11 cellular contexts compared by ENCODE assay signal in genomic region chr11:102280237-102280833, GRCh38. TPM values are rescaled to one million over a fixed set of nuclear protein-coding genes. Genes with fewer than 3 reads are reported as not detected.
DNase-seq lines count a peak whose midpoint lies in the region; ATAC-seq and TF ChIP-seq lines count a peak whose summit lies in the region.
"Had no signal": no experiment of that assay in that cellular context is flagged by ENCODE, and none has a peak within 500 bp of the region (broad histone marks: within the 10 kb centered on the region; RNA-seq: fewer than 3 reads in every experiment).

No MANE protein-coding gene starts in this region.

- no peak overlapping the region for H2AFZ ChIP-seq in H9 (ENCODE audit: low read length)
- H2AFZ ChIP-seq in OCI-LY3 (ENCODE audit: low read depth, low read length): peak overlapping the region; percentile 28; the same call in 1 of the 2 replicates

- no peaks in the 10 kb centered on the region for H3K79me2 ChIP-seq in H9 (ENCODE audit: insufficient read depth, low read length)
- no peaks in the 10 kb centered on the region for H3K79me2 ChIP-seq in OCI-LY3 (ENCODE audit: low read length)

- H3K36me3 Mint-ChIP-seq in H9 (ENCODE audit: insufficient read depth in 1 of 3, low read depth in 3 of 3): peaks cover 0 to 11% (median 0%) of the 10 kb centered on the region in 3 experiments; a peak in 1 of 7 replicates

- H3K23ac ChIP-seq in H9 (ENCODE audit: insufficient read length, low read depth, low read length): no peak overlapping the region

- DNase-seq in H9: no peak
- no peak for DNase-seq in sciatic nerve (ENCODE audit: low spot score)
- DNase-seq in ureter (ENCODE audit: low spot score): no peak
- DNase-seq in putamen (ENCODE audit: low spot score): no peak
- no peak for DNase-seq in coronary artery (ENCODE audit: low spot score)
- DNase-seq: endodermal cell, NCI-H1436, substantia nigra had no signal

- no peak overlapping the region for H2AK5ac ChIP-seq in H9 (ENCODE audit: insufficient read length, low read length)

- H3K4me1 Mint-ChIP-seq in H9: peaks cover 24 to 31% of the 10 kb centered on the region in 2 experiments

- H3K27ac Mint-ChIP-seq in H9: peak overlapping the region in 2 of 3 experiments; percentile 81 to 91; a peak in 5 of 7 replicates
- H3K27ac Mint-ChIP-seq: endodermal cell had no signal

- H4K91ac ChIP-seq in H9 (ENCODE audit: insufficient read length, low read depth, low read length): no peak overlapping the region

- H3T11ph ChIP-seq in H9 (ENCODE audit: low read length): no peak overlapping the region

- peak overlapping the region; percentile 59 for H3K4me3 ChIP-seq in OCI-LY3 (ENCODE audit: low read length)
- H3K4me3 ChIP-seq in iPS-20b (ENCODE audit: low read length): peak overlapping the region; percentile 46
- H3K4me3 ChIP-seq in coronary artery: no peak overlapping the region

- H3K27me3 Mint-ChIP-seq in H9 (ENCODE audit: low read depth): no peaks in the 10 kb centered on the region

- H3K36me3 ChIP-seq in OCI-LY3 (replicated peaks; ENCODE audit: low read depth, low read length) (no peaks in the 10 kb centered on the region), iPS-20b (ENCODE audit: insufficient read depth, low read depth, low read length) (no peaks in the 10 kb centered on the region)

- H4K8ac ChIP-seq in H9 (replicated peaks; ENCODE audit: insufficient read length, low read depth, low read length): no peak overlapping the region

- no peak overlapping the region for H3K18ac ChIP-seq in H9 (ENCODE audit: insufficient read length, low read depth, low read length)

- TF ChIP-seq CTCF in H9 (conservative IDR thresholded peaks at IDR 0.05) (no peak), OCI-LY3 (IDR thresholded peaks at IDR 0.05; ENCODE audit: low read depth, low read length) (no peak), coronary artery (IDR thresholded peaks at IDR 0.05) (no peak)

- no peak overlapping the region for H2BK15ac ChIP-seq in H9 (ENCODE audit: low read depth, low read length)

- H2BK120ac ChIP-seq in H9 (ENCODE audit: low read depth, low read length, poor library complexity, severe bottlenecking): no peak overlapping the region

- no peak overlapping the region for H4K5ac ChIP-seq in H9 (ENCODE audit: insufficient read length, low read depth, low read length)

- ATAC-seq in sciatic nerve: peak; percentile 25
- no peak for ATAC-seq in GM21786 (IDR thresholded peaks at IDR 0.05; ENCODE audit: unreplicated experiment)

- no peak overlapping the region for H2BK5ac ChIP-seq in H9 (ENCODE audit: insufficient read length, low read length)

- H3K9me3 Mint-ChIP-seq in H9: no peaks in the 10 kb centered on the region
- H3K9me3 Mint-ChIP-seq: endodermal cell had no signal

- no peaks in the 10 kb centered on the region for H3K79me1 ChIP-seq in H9 (ENCODE audit: insufficient read depth, low read depth, low read length, poor library complexity, severe bottlenecking)

- H3K4me3 Mint-ChIP-seq in H9: peak overlapping the region; percentile 29 to 72
- H3K4me3 Mint-ChIP-seq: endodermal cell had no signal

- H4K20me1 ChIP-seq in H9 (ENCODE audit: control insufficient read depth, insufficient read depth, insufficient read length) (no peaks in the 10 kb centered on the region), OCI-LY3 (ENCODE audit: insufficient read depth, low read length) (no peaks in the 10 kb centered on the region)

- H2BK12ac ChIP-seq in H9 (ENCODE audit: insufficient read length, low read depth, low read length): no peak overlapping the region

- no peaks in the 10 kb centered on the region for H3K9me3 ChIP-seq in H9 (ENCODE audit: control insufficient read depth, low read depth, low read length)
- no peaks in the 10 kb centered on the region for H3K9me3 ChIP-seq in OCI-LY3 (ENCODE audit: insufficient read depth, low read length)
- H3K9me3 ChIP-seq in iPS-20b (ENCODE audit: insufficient read depth, low read depth, low read length): no peaks in the 10 kb centered on the region

- no peak overlapping the region for H3K4ac ChIP-seq in H9 (ENCODE audit: low read depth, low read length)

- no peak overlapping the region for H3K56ac ChIP-seq in H9 (ENCODE audit: insufficient read length, low read depth, low read length)

- H3K27ac ChIP-seq in H9 (ENCODE audit: insufficient read length, low read depth, low read length) (no peak overlapping the region), OCI-LY3 (ENCODE audit: low read length) (peak overlapping the region; percentile 49; the same call in 1 of the 2 replicates), iPS-20b (ENCODE audit: low read length) (no peak overlapping the region), coronary artery (no peak overlapping the region)

- peaks cover 3% of the 10 kb centered on the region; the same call in 1 of the 2 replicates for H3K4me1 ChIP-seq in H9 (ENCODE audit: insufficient read depth, low read length)
- H3K4me1 ChIP-seq in OCI-LY3 (ENCODE audit: low read length): peaks cover 18% of the 10 kb centered on the region
- H3K4me1 ChIP-seq in iPS-20b (ENCODE audit: insufficient read depth, low read length): peaks cover 23% of the 10 kb centered on the region; the same call in 1 of the 2 replicates

- no peak overlapping the region for H2BK20ac ChIP-seq in H9 (ENCODE audit: low read depth, low read length, poor library complexity, severe bottlenecking)

- intact Hi-C loops in sciatic nerve (cut with DNase I): no loop called here

- no peaks in the 10 kb centered on the region for H3K23me2 ChIP-seq in H9 (ENCODE audit: insufficient read length, low read depth, low read length, poor library complexity, severe bottlenecking)

- no peak overlapping the region for H3K9ac ChIP-seq in H9 (ENCODE audit: extremely low read depth, insufficient read length, low read length)
- no peak overlapping the region; the same call in 1 of the 2 replicates for H3K9ac ChIP-seq in OCI-LY3 (ENCODE audit: low read length)
- peak overlapping the region; percentile 11; the same call in 1 of the 2 replicates for H3K9ac ChIP-seq in iPS-20b (ENCODE audit: low read depth, low read length)

- no CpG with 5 or more reads among the region's 4 CpGs for WGBS in H9 (ENCODE audit: extremely low coverage, insufficient read length, low lambda C conversion rate)

- H3K4me2 ChIP-seq in H9 (ENCODE audit: insufficient read depth, insufficient read length, low read length) (peak overlapping the region; percentile 49), OCI-LY3 (ENCODE audit: low read length) (peak overlapping the region; percentile 59)

- H3K14ac ChIP-seq in H9 (ENCODE audit: insufficient read depth, low read length): no peak overlapping the region

- H3K27me3 ChIP-seq in H9 (ENCODE audit: insufficient read depth, low read length) (no peaks in the 10 kb centered on the region), OCI-LY3 (ENCODE audit: low read depth, low read length) (no peaks in the 10 kb centered on the region), iPS-20b (ENCODE audit: insufficient read depth, low read length) (no peaks in the 10 kb centered on the region)

RNA-seq across cellular contexts. Expression of gene BIRC3, which starts 36.9 kb away (rescaled TPM):
- total RNA-seq in H9 (2021) (0.04 and 0.18 TPM in 2 replicates), sciatic nerve (22.3 TPM), ureter (15.5 TPM)

Comparison
In these comparisons a context has a peak if more than half of its experiments do, and no peak if none do; other contexts are left out.
1. RNA of gene BIRC3, which starts 36.9 kb away (total RNA-seq): 22.3 TPM in sciatic nerve (single experiment) and 15.5 TPM in ureter (single experiment); 0.04 to 0.18 TPM in H9; every median in the first group is over 10 times any median in the second.